ENCODE assay signal across 1 cellular context in genomic region chr19:4082172-4082571, GRCh38.
TF ChIP-seq lines count a peak whose summit lies in the region.

No MANE protein-coding gene starts in this region.

TF ChIP-seq in GM23338, 12 proteins besides CTCF, POLR2A, EP300 and RAD21 (continued from another document):
- TF ChIP-seq ZNF462 (CRISPR knock-in tag; IDR thresholded peaks at IDR 0.05): no peak
- no peak for TF ChIP-seq STAT1 (IDR thresholded peaks at IDR 0.05; ENCODE audit: unreplicated experiment)
- TF ChIP-seq ZNF331 (CRISPR knock-in tag; IDR thresholded peaks at IDR 0.05; ENCODE audit: low read depth): no peak
- no peak for TF ChIP-seq JUNB (IDR thresholded peaks at IDR 0.05; ENCODE audit: unreplicated experiment)
- TF ChIP-seq EZH2phosphoT487 (IDR thresholded peaks at IDR 0.05; ENCODE audit: unreplicated experiment): no peak
